In the genomic region with DNA sequence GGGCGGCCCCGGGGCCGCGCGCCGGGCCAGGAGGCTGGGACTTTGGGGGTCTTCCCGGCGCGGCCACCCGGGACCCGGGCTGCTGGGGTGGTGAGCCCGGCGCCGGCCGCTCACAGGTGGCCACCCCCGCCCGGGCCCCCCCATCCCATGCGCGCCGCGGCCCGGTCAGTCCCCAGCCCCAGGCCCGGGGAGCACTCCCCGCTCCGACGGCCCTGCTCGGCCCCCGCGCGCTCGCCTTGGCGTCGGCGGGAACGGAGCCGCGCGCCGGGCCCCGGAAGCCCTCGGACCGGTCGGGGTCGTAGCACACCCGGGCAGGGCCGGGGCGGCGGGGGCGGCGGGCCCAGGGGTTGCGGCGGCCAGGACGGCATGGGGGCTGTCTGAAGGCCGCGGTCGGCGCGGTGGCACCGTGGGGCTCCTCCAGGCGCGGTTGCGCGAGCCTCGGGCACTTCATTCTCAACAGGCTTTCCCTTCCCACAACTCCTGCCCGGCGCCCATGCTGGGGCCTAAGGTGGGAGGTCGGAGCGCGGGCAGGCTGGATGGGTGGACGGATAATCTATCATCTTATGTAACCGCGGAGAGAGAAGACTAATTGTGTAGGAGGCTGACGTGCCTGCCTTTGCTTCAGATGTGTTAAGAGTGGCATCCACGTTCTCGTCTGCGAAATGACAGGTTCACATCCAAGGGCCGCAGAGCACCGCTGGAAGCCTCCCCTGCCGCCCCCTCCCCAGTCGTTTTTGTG, we compare ENCODE assay signal across 8 cellular contexts. TPM values are rescaled to one million over a fixed set of nuclear protein-coding genes. Genes with fewer than 3 reads are reported as not detected.
DNase-seq lines count a peak whose midpoint lies in the region; ATAC-seq and TF ChIP-seq lines count a peak whose summit lies in the region.

No MANE protein-coding gene starts in this region.

- H3K9me3 Mint-ChIP-seq in immature natural killer cell: no peaks in the 10 kb centered on the region

- ATAC-seq in HG03280 (IDR thresholded peaks at IDR 0.05; ENCODE audit: unreplicated experiment): peak; percentile 25
- no peak for ATAC-seq in stimulated activated naive CD8-positive, alpha-beta T cell treated with anti-CD3 and anti-CD28 coated beads, Interleukin-15, Interleukin-2, amounts not matched to agents 100 U/mL and 50 U/mL, for 24 hours

- H3K4me1 Mint-ChIP-seq in immature natural killer cell: peaks cover 17 to 21% of the 10 kb centered on the region in 2 donors

- peaks cover 22 to 47% of the 10 kb centered on the region in 2 donors for H3K4me1 ChIP-seq in adrenal gland (replicated peaks in 1 of 2)

- peak overlapping the region in 2 of 4 donors; percentile 8 to 82 for H3K4me3 ChIP-seq in adrenal gland

- intact Hi-C loops in adrenal gland (cut with DNase I): no loop called here

- DNase-seq in DMS 273 (lab: John Stamatoyannopoulos, UW; ENCODE audit: unreplicated experiment): peak; percentile 63
- no peak for DNase-seq in DMS 273 treated with DMSO at 0.1 percent for 48 hours (lab: John Stamatoyannopoulos, UW)
- DNase-seq in adrenal gland: no peak
- DNase-seq in immature natural killer cell: peak in 2 of 3 donors; percentile 19 to 23
- DNase-seq in stimulated activated naive CD8-positive, alpha-beta T cell treated with anti-CD3 and anti-CD28 coated beads, Interleukin-15, Interleukin-2, amounts not matched to agents 100 U/mL and 50 U/mL, for 24 hours: peak; percentile 29
- DNase-seq in SIG-M5 treated with dmso at 0.1 percent for 504 hours (lab: John Stamatoyannopoulos, UW; ENCODE audit: unreplicated experiment): no peak
- DNase-seq in GF-D8 (lab: John Stamatoyannopoulos, UW): no peak

- H3K27ac Mint-ChIP-seq in immature natural killer cell: peak overlapping the region in 3 of 6 donors; percentile 62 to 67 (median 63)

- peak overlapping the region in 3 of 5 donors; percentile 13 to 77 (median 77) for H3K27ac ChIP-seq in adrenal gland

- H3K9me3 ChIP-seq in adrenal gland (replicated peaks in 1 of 3): no peaks in the 10 kb centered on the region

- H3K27me3 Mint-ChIP-seq in immature natural killer cell (ENCODE audit: low read depth in 3 of 3): peaks cover 9 to 22% (median 14%) of the 10 kb centered on the region in 3 donors

- H3K36me3 Mint-ChIP-seq in immature natural killer cell: no peaks in the 10 kb centered on the region

- no peak for TF ChIP-seq POLR2A in adrenal gland (IDR thresholded peaks at IDR 0.05)

- H3K36me3 ChIP-seq in adrenal gland (replicated peaks in 1 of 2): no peaks in the 10 kb centered on the region

- H3K4me3 Mint-ChIP-seq in immature natural killer cell: peak overlapping the region; percentile 76 to 83 (median 82)

- WGBS in adrenal gland, 4 donors: 14 to 63% (median 36%) methylated on average over 11 to 80 of the region's 80 CpGs

- no peak for TF ChIP-seq CTCF in adrenal gland (IDR thresholded peaks at IDR 0.05)

- no peaks in the 10 kb centered on the region for H3K27me3 ChIP-seq in adrenal gland

RNA-seq across cellular contexts. Expression of gene BAIAP2, which starts 0.6 kb away (rescaled TPM):
- total RNA-seq in adrenal gland: 10 to 100 TPM in 7 of 8 donors, 1 to 10 TPM in 1; 7.8 to 19.9 (median 15.3) TPM
- polyA plus RNA-seq in adrenal gland (10 to 100 TPM in 2 of 3 donors, 1 to 10 TPM in 1; 8.7 to 33.4 (median 12.1) TPM), immature natural killer cell (1 to 10 TPM; 1.1 to 5.1 (median 4.7) TPM)

RNA-seq across cellular contexts. Expression of gene CHMP6, which starts 43.9 kb away (rescaled TPM):
- 10 to 100 TPM; 22.6 to 35.3 (median 27.0) TPM for total RNA-seq in adrenal gland
- polyA plus RNA-seq in adrenal gland (10 to 100 TPM; 23.8 to 33.7 (median 24.4) TPM), immature natural killer cell (10 to 100 TPM; 67.7 to 71.4 (median 70.2) TPM)

Comparison
In these comparisons a context has a peak if more than half of its experiments do, and no peak if none do; other contexts are left out.
1. DNase-seq: peak in DMS 273 (single experiment), immature natural killer cell (2 of 3) and stimulated activated naive CD8-positive, alpha-beta T cell treated with anti-CD3 and anti-CD28 coated beads, Interleukin-15, Interleukin-2, amounts not matched to agents 100 U/mL and 50 U/mL, for 24 hours (single experiment); none in DMS 273 treated with DMSO at 0.1 percent for 48 hours (single experiment), adrenal gland (0 of 7), SIG-M5 treated with dmso at 0.1 percent for 504 hours (single experiment) and GF-D8 (single experiment).